9 cellular contexts compared by ENCODE assay signal in genomic region chr7:12518920-12519681, GRCh38. TPM values are rescaled to one million over a fixed set of nuclear protein-coding genes. Genes with fewer than 3 reads are reported as not detected.
DNase-seq lines count a peak whose midpoint lies in the region; ATAC-seq, FAIRE-seq and TF ChIP-seq lines count a peak whose summit lies in the region.
"Had no signal": no experiment of that assay in that cellular context is flagged by ENCODE, and none has a peak within 500 bp of the region (broad histone marks: within the 10 kb centered on the region; RNA-seq: fewer than 3 reads in every experiment).

No MANE protein-coding gene starts in this region.

- FAIRE-seq in GM19239 (lab: Jason Lieb, UNC): no peak

- H3K27me3 Mint-ChIP-seq in CD14-positive monocyte (ENCODE audit: low read depth in 3 of 3): peaks cover 0 to 4% (median 1%) of the 10 kb centered on the region in 3 donors

- DNase-seq in CD14-positive monocyte (ENCODE audit: low spot score): no peak
- peak; percentile 1 for DNase-seq in GM19239 (ENCODE audit: insufficient read length, low spot score)
- peak; percentile 53 to 58 for DNase-seq in SHP77 (lab: John Stamatoyannopoulos, UW)
- no peak for DNase-seq in kidney epithelial cell (ENCODE audit: low read depth)
- no peak for DNase-seq in left ventricle myocardium superior
- no peak for DNase-seq in activated gamma-delta T cell (lab: John Stamatoyannopoulos, UW)
- no peak for DNase-seq in OCI-M2 (lab: John Stamatoyannopoulos, UW; ENCODE audit: unreplicated experiment)

- intact Hi-C loops in CD14-positive monocyte (cut with micrococcal nuclease): loop anchor here in 1 of 2 donors (10.0 kb wide), 1 partner anchor 746 kb away; no protein-coding TSS in a partner anchor
- intact Hi-C loops in left ventricle myocardium superior (cut with micrococcal nuclease): no loop called here

- H3K36me3 Mint-ChIP-seq in CD14-positive monocyte: no peaks in the 10 kb centered on the region
- H3K36me3 Mint-ChIP-seq: IgD-negative memory B cell had no signal

- ATAC-seq in HG03095 (IDR thresholded peaks at IDR 0.05; ENCODE audit: unreplicated experiment): peak; percentile 96
- no peak for ATAC-seq in left ventricle myocardium superior

- no peaks in the 10 kb centered on the region for H3K36me3 ChIP-seq in kidney epithelial cell (ENCODE audit: control insufficient read depth, insufficient read depth, low read length)

- peaks cover 9 to 24% (median 21%) of the 10 kb centered on the region in 7 donors for H3K9me3 Mint-ChIP-seq in CD14-positive monocyte

- TF ChIP-seq CTCF in CD14-positive monocyte (IDR thresholded peaks at IDR 0.05): peak; percentile 36
- peak; percentile 40 for TF ChIP-seq CTCF in kidney epithelial cell (IDR thresholded peaks at IDR 0.05; ENCODE audit: insufficient read depth, low read length, poor library complexity, severe bottlenecking)

- no peaks in the 10 kb centered on the region for H3K4me1 Mint-ChIP-seq in CD14-positive monocyte
- H3K4me1 Mint-ChIP-seq: IgD-negative memory B cell had no signal

- H3K27me3 ChIP-seq in kidney epithelial cell (ENCODE audit: control insufficient read depth, insufficient read depth, low read length): no peaks in the 10 kb centered on the region

- H3K4me3 ChIP-seq in kidney epithelial cell (ENCODE audit: low read depth, low read length): no peak overlapping the region

- H3K27ac Mint-ChIP-seq in CD14-positive monocyte: no peak overlapping the region
- H3K27ac Mint-ChIP-seq: IgD-negative memory B cell had no signal

- H3K4me3 Mint-ChIP-seq in CD14-positive monocyte: no peak overlapping the region
- H3K4me3 Mint-ChIP-seq: IgD-negative memory B cell had no signal

RNA-seq across cellular contexts. Expression of gene SCIN, which starts 51.4 kb away (rescaled TPM):
- not detected for polyA plus RNA-seq in CD14-positive monocyte
- total RNA-seq in kidney epithelial cell: 8.6 and 14.7 TPM in 2 replicates
- total RNA-seq in left ventricle myocardium superior: 0.20 TPM

Comparison
In these comparisons a context has a peak if more than half of its experiments do, and no peak if none do; other contexts are left out.
1. DNase-seq: peak in GM19239 (single experiment) and SHP77 (2 of 2); none in CD14-positive monocyte (single experiment), kidney epithelial cell (single experiment), left ventricle myocardium superior (single experiment), activated gamma-delta T cell (single experiment) and OCI-M2 (single experiment).